Comparison of ENCODE assay signal across 24 cellular contexts in genomic region chr18:31835528-31836138, GRCh38.
A peak's percentile ranks its signal among the peaks of the same experiment; 100 is the strongest.
DNase-seq lines count a peak whose midpoint lies in the region; ATAC-seq and TF ChIP-seq lines count a peak whose summit lies in the region.
"Had no signal": no experiment of that assay in that cellular context is flagged by ENCODE, and none has a peak within 500 bp of the region (broad histone marks: within the 10 kb centered on the region; RNA-seq: fewer than 3 reads in every experiment).

No MANE protein-coding gene starts in this region.

- no peaks in the 10 kb centered on the region for H3K4me1 Mint-ChIP-seq in activated T-helper 2 cell treated with anti-CD3 and anti-CD28 coated beads, Interferon-gamma antibody, Interleukin-2, Interleukin-4, amounts not matched to agents 10 μg/mL and 5 μg/mL and 100 μg/mL, durations not matched to agents 14 hours and 24 hours and 36 hours (ENCODE audit: low read depth)
- no peaks in the 10 kb centered on the region for H3K4me1 Mint-ChIP-seq in endodermal cell
- H3K4me1 Mint-ChIP-seq: activated naive CD4-positive, alpha-beta T cell treated with anti-CD3 and anti-CD28 coated beads, Interleukin-2, amount 50 U/mL, for 24 hours; nephron progenitor cell; stimulated activated naive B cell treated with anti-CD40 and anti-IgM and Interleukin-4, amounts not matched to agents 10 μg/mL and 1 μg/mL and 100 μg/mL, for 72 hours had no signal

- H3K36me3 Mint-ChIP-seq in activated T-helper 2 cell treated with anti-CD3 and anti-CD28 coated beads, Interferon-gamma antibody, Interleukin-2, Interleukin-4, amounts not matched to agents 10 μg/mL and 5 μg/mL and 100 μg/mL, durations not matched to agents 14 hours and 24 hours and 36 hours (ENCODE audit: low read depth): peaks cover 44% of the 10 kb centered on the region
- H3K36me3 Mint-ChIP-seq in endodermal cell (ENCODE audit: low read depth): peaks cover 63% of the 10 kb centered on the region

- no peak overlapping the region for H3K4me3 Mint-ChIP-seq in activated T-helper 2 cell treated with anti-CD3 and anti-CD28 coated beads, Interferon-gamma antibody, Interleukin-2, Interleukin-4, amounts not matched to agents 10 μg/mL and 5 μg/mL and 100 μg/mL, durations not matched to agents 14 hours and 24 hours and 36 hours (ENCODE audit: low read depth)
- no peak overlapping the region for H3K4me3 Mint-ChIP-seq in endodermal cell
- H3K4me3 Mint-ChIP-seq: activated naive CD4-positive, alpha-beta T cell treated with anti-CD3 and anti-CD28 coated beads, Interleukin-2, amount 50 U/mL, for 24 hours; activated T-cell treated with anti-CD3 and anti-CD28 coated beads, Interleukin-2, amount 50 U/mL, for 4 hours; nephron progenitor cell; stimulated activated naive B cell treated with anti-CD40 and anti-IgM and Interleukin-4, amounts not matched to agents 10 μg/mL and 1 μg/mL and 100 μg/mL, for 72 hours had no signal

- H3K27me3 ChIP-seq in osteoblast (ENCODE audit: insufficient read depth, low read length) (no peaks in the 10 kb centered on the region), endodermal cell (ENCODE audit: control insufficient read depth, insufficient read depth, low read length, poor library complexity, severe bottlenecking) (no peaks in the 10 kb centered on the region), heart right ventricle (no peaks in the 10 kb centered on the region), spleen (replicated peaks in 1 of 7) (no peaks in the 10 kb centered on the region)
- H3K27me3 ChIP-seq: sigmoid colon, tibial artery had no signal

- TF ChIP-seq CTCF in epithelial cell of proximal tubule (conservative IDR thresholded peaks at IDR 0.05; ENCODE audit: low read depth, low read length): no peak
- no peak for TF ChIP-seq CTCF in osteoblast (IDR thresholded peaks at IDR 0.05; ENCODE audit: extremely low read depth, low read depth, low read length)
- no peak for TF ChIP-seq CTCF in endodermal cell (conservative IDR thresholded peaks at IDR 0.05)
- TF ChIP-seq CTCF in heart right ventricle (IDR thresholded peaks at IDR 0.05): no peak
- TF ChIP-seq CTCF in spleen (IDR thresholded peaks at IDR 0.05 in 8 of 11, conservative IDR thresholded peaks at IDR 0.05 in 3 of 11): no peak

- intact Hi-C loops in activated T-helper 2 cell treated with anti-CD3 and anti-CD28 coated beads, Interferon-gamma antibody, Interleukin-2, Interleukin-4, amounts not matched to agents 10 μg/mL and 5 μg/mL and 100 μg/mL, durations not matched to agents 14 hours and 24 hours and 36 hours (cut with micrococcal nuclease): no loop called here
- intact Hi-C loops in heart right ventricle (cut with DNase I) (no loop called here), spleen (cut with DNase I; ENCODE audit: low total_unique reads) (no loop called here)

- H3K9me3 ChIP-seq in osteoblast (ENCODE audit: low read depth, low read length) (no peaks in the 10 kb centered on the region), endodermal cell (ENCODE audit: control insufficient read depth, low read length) (no peaks in the 10 kb centered on the region), heart right ventricle (no peaks in the 10 kb centered on the region), spleen (no peaks in the 10 kb centered on the region)
- H3K9me3 ChIP-seq: sigmoid colon, tibial artery had no signal

- peak; percentile 2 for DNase-seq in GM04503 (ENCODE audit: low read depth)
- DNase-seq in activated T-helper 2 cell treated with anti-CD3 and anti-CD28 coated beads, Interferon-gamma antibody, Interleukin-2, Interleukin-4, amounts not matched to agents 10 μg/mL and 5 μg/mL and 100 μg/mL, durations not matched to agents 14 hours and 24 hours and 36 hours (ENCODE audit: low spot score): no peak
- peak; percentile 10 for DNase-seq in epithelial cell of proximal tubule (ENCODE audit: low read depth)
- peak; percentile 77 for DNase-seq in osteoblast (ENCODE audit: insufficient read length, low spot score, missing footprints)
- no peak for DNase-seq in endodermal cell
- no peak for DNase-seq in heart right ventricle
- no peak for DNase-seq in spleen
- DNase-seq: activated T-cell treated with anti-CD3 and anti-CD28 coated beads, Interleukin-2, amount 50 U/mL, for 4 hours; AML-193; DMS79 treated with DMSO at 0.1 percent for 48 hours; Karpas-422; NCI-H1105; NCI-H2081; NCI-H524 treated with DMSO at 0.1 percent for 48 hours; nephron progenitor cell; posterior cingulate gyrus; sigmoid colon; stimulated activated naive B cell treated with anti-CD40 and anti-IgM and Interleukin-4, amounts not matched to agents 10 μg/mL and 1 μg/mL and 100 μg/mL, for 72 hours; T1000; tibial artery had no signal

- H3K4me1 ChIP-seq in osteoblast (ENCODE audit: insufficient read depth, low read length): peaks cover 8% of the 10 kb centered on the region
- H3K4me1 ChIP-seq in endodermal cell (ENCODE audit: control insufficient read depth, insufficient read depth, low read length): no peaks in the 10 kb centered on the region
- no peaks in the 10 kb centered on the region for H3K4me1 ChIP-seq in heart right ventricle
- H3K4me1 ChIP-seq in spleen: no peaks in the 10 kb centered on the region
- H3K4me1 ChIP-seq: sigmoid colon, tibial artery had no signal

- no peak overlapping the region for H2AFZ ChIP-seq in osteoblast (ENCODE audit: low read length)

- H3K9me3 Mint-ChIP-seq in activated T-helper 2 cell treated with anti-CD3 and anti-CD28 coated beads, Interferon-gamma antibody, Interleukin-2, Interleukin-4, amounts not matched to agents 10 μg/mL and 5 μg/mL and 100 μg/mL, durations not matched to agents 14 hours and 24 hours and 36 hours: no peaks in the 10 kb centered on the region
- H3K9me3 Mint-ChIP-seq in endodermal cell: peaks cover 6% of the 10 kb centered on the region
- H3K9me3 Mint-ChIP-seq: activated naive CD4-positive, alpha-beta T cell treated with anti-CD3 and anti-CD28 coated beads, Interleukin-2, amount 50 U/mL, for 24 hours; activated T-cell treated with anti-CD3 and anti-CD28 coated beads, Interleukin-2, amount 50 U/mL, for 4 hours; nephron progenitor cell; stimulated activated naive B cell treated with anti-CD40 and anti-IgM and Interleukin-4, amounts not matched to agents 10 μg/mL and 1 μg/mL and 100 μg/mL, for 72 hours had no signal

- no peak for ATAC-seq in heart right ventricle
- ATAC-seq: activated CD4-positive, CD25-positive, alpha-beta regulatory T cell treated with anti-CD3 and anti-CD28 coated beads, Interleukin-2, amount 50 U/mL, for 24 hours; activated T-cell treated with anti-CD3 and anti-CD28 coated beads, Interleukin-2, amount 50 U/mL, for 4 hours; stimulated activated naive B cell treated with anti-CD40 and anti-IgM and Interleukin-4, amounts not matched to agents 10 μg/mL and 1 μg/mL and 100 μg/mL, for 72 hours had no signal

- H3K27ac Mint-ChIP-seq in activated T-helper 2 cell treated with anti-CD3 and anti-CD28 coated beads, Interferon-gamma antibody, Interleukin-2, Interleukin-4, amounts not matched to agents 10 μg/mL and 5 μg/mL and 100 μg/mL, durations not matched to agents 14 hours and 24 hours and 36 hours: peak overlapping the region; percentile 2
- no peak overlapping the region for H3K27ac Mint-ChIP-seq in endodermal cell
- H3K27ac Mint-ChIP-seq: nephron progenitor cell; stimulated activated naive B cell treated with anti-CD40 and anti-IgM and Interleukin-4, amounts not matched to agents 10 μg/mL and 1 μg/mL and 100 μg/mL, for 72 hours had no signal

- 95 to 100% methylated on average over 2 to 4 of the region's 4 CpGs for WGBS in endodermal cell (ENCODE audit: insufficient coverage in 1 of 2, insufficient read length in 1 of 2), 2 experiments
- WGBS in heart right ventricle, 2 donors: 79 to 92% methylated on average over 4 of the region's 4 CpGs
- 87 to 100% (median 95%) methylated on average over 4 of the region's 4 CpGs for WGBS in spleen, 5 donors

- H3K27ac ChIP-seq in osteoblast (ENCODE audit: low read depth, low read length): peak overlapping the region; percentile 74
- H3K27ac ChIP-seq in endodermal cell (ENCODE audit: low read depth, low read length): no peak overlapping the region
- H3K27ac ChIP-seq in heart right ventricle: no peak overlapping the region
- no peak overlapping the region for H3K27ac ChIP-seq in spleen
- H3K27ac ChIP-seq: epithelial cell of prostate, RWPE1, sigmoid colon, tibial artery had no signal

- no peak overlapping the region for H3K9ac ChIP-seq in endodermal cell (ENCODE audit: extremely low read depth, low read length, poor library complexity, severe bottlenecking)

- H3K79me2 ChIP-seq in osteoblast (ENCODE audit: insufficient read depth, low read length): no peaks in the 10 kb centered on the region

- H3K27me3 Mint-ChIP-seq in activated T-helper 2 cell treated with anti-CD3 and anti-CD28 coated beads, Interferon-gamma antibody, Interleukin-2, Interleukin-4, amounts not matched to agents 10 μg/mL and 5 μg/mL and 100 μg/mL, durations not matched to agents 14 hours and 24 hours and 36 hours (ENCODE audit: low read depth): no peaks in the 10 kb centered on the region
- no peaks in the 10 kb centered on the region for H3K27me3 Mint-ChIP-seq in endodermal cell (ENCODE audit: insufficient read depth)
- H3K27me3 Mint-ChIP-seq: activated naive CD4-positive, alpha-beta T cell treated with anti-CD3 and anti-CD28 coated beads, Interleukin-2, amount 50 U/mL, for 24 hours; stimulated activated naive B cell treated with anti-CD40 and anti-IgM and Interleukin-4, amounts not matched to agents 10 μg/mL and 1 μg/mL and 100 μg/mL, for 72 hours had no signal

- H3K36me3 ChIP-seq in osteoblast (ENCODE audit: insufficient read depth, low read length) (peaks cover 32% of the 10 kb centered on the region), endodermal cell (ENCODE audit: control insufficient read depth, insufficient read depth, low read length) (peaks cover 85% of the 10 kb centered on the region), heart right ventricle (peaks cover 0 to 99% (median 34%) of the 10 kb centered on the region in 9 donors), spleen (peaks cover 9 to 100% (median 66%) of the 10 kb centered on the region in 6 donors)

- H4K20me1 ChIP-seq in osteoblast (ENCODE audit: insufficient read depth, low read length): no peaks in the 10 kb centered on the region

- no peak overlapping the region for H3K4me2 ChIP-seq in osteoblast (ENCODE audit: insufficient read depth, low read length)

- TF ChIP-seq POLR2A in spleen (IDR thresholded peaks at IDR 0.05): no peak

- H3K4me3 ChIP-seq in epithelial cell of proximal tubule (ENCODE audit: low read depth, low read length) (no peak overlapping the region), osteoblast (ENCODE audit: insufficient read depth, low read length) (no peak overlapping the region), endodermal cell (ENCODE audit: low read length) (no peak overlapping the region), heart right ventricle (no peak overlapping the region), spleen (no peak overlapping the region)
- H3K4me3 ChIP-seq: sigmoid colon, tibial artery had no signal

Comparison
In these comparisons a context has a peak if more than half of its experiments do, and no peak if none do; other contexts are left out.
1. DNase-seq: peak in GM04503 (single experiment), epithelial cell of proximal tubule (single experiment) and osteoblast (single experiment); none in activated T-helper 2 cell treated with anti-CD3 and anti-CD28 coated beads, Interferon-gamma antibody, Interleukin-2, Interleukin-4, amounts not matched to agents 10 μg/mL and 5 μg/mL and 100 μg/mL, durations not matched to agents 14 hours and 24 hours and 36 hours (single experiment), endodermal cell (single experiment), heart right ventricle (0 of 2) and spleen (single experiment).